ENCODE assay signal across 20 cellular contexts in genomic region chr11:34264266-34265110, GRCh38.
DNase-seq lines count a peak whose midpoint lies in the region; ATAC-seq and TF ChIP-seq lines count a peak whose summit lies in the region.
"Had no signal": no experiment of that assay in that cellular context is flagged by ENCODE, and none has a peak within 500 bp of the region (broad histone marks: within the 10 kb centered on the region; RNA-seq: fewer than 3 reads in every experiment).

No MANE protein-coding gene starts in this region.

- dilution Hi-C loops in mammary epithelial cell (cut with HindIII; ENCODE audit: low sequenced_read_pairs): loop anchor here (5.0 kb wide), 1 partner anchor 97 kb away; no protein-coding TSS in a partner anchor

- CTCF ChIA-PET in MCF 10A (lab: Yijun Ruan, JAX) (interaction anchor here (0.6 to 1.0 kb wide), 4 partner anchors 11 to 174 kb away, joined by 3 read pairs; no protein-coding TSS in a partner anchor), mammary epithelial cell (lab: Charles Lee; ENCODE audit: low non-redundant PET) (no interaction called here)

- H3K36me3 Mint-ChIP-seq in MCF 10A (ENCODE audit: insufficient read depth, unreplicated experiment) (no peaks in the 10 kb centered on the region), brain (no peaks in the 10 kb centered on the region), type B pancreatic cell (no peaks in the 10 kb centered on the region)
- H3K36me3 Mint-ChIP-seq: activated naive CD4-positive, alpha-beta T cell treated with anti-CD3 and anti-CD28 coated beads, Interleukin-2, amount 50 U/mL, for 72 hours had no signal

- TF ChIP-seq CTCF in MCF 10A (IDR thresholded peaks at IDR 0.05; ENCODE audit: unreplicated experiment) (no peak), mammary epithelial cell (conservative IDR thresholded peaks at IDR 0.05 in 1 of 2, IDR thresholded peaks at IDR 0.05 in 1 of 2; ENCODE audit: extremely low read depth in 1 of 2, insufficient read depth in 1 of 2, low read depth in 1 of 2, low read length in 2 of 2) (no peak), brain (conservative IDR thresholded peaks at IDR 0.05) (no peak), type B pancreatic cell (conservative IDR thresholded peaks at IDR 0.05) (no peak)

- no peaks in the 10 kb centered on the region for H3K79me2 ChIP-seq in mammary epithelial cell (ENCODE audit: insufficient read depth, low read length)

- H2AFZ ChIP-seq in mammary epithelial cell (ENCODE audit: low read depth, low read length): no peak overlapping the region

- DNase-seq in MCF 10A (ENCODE audit: unreplicated experiment) (no peak), mammary epithelial cell (no peak), type B pancreatic cell (ENCODE audit: extremely low spot score, unreplicated experiment) (no peak), AG08395 (ENCODE audit: low spot score) (no peak)
- DNase-seq: activated B cell treated with CpG ODN at 0.5 μM for 24 hours; AML-193; aorta; effector CD4-positive, alpha-beta T cell; foreskin melanocyte; GDM1; NCI-H1417; Right ventricle myocardium superior; transverse colon had no signal

- 72% methylated on average over 11 of the region's 11 CpGs for WGBS in mammary epithelial cell (ENCODE audit: low coverage, missing lambda C conversion rate)

- no peaks in the 10 kb centered on the region for H4K20me1 ChIP-seq in mammary epithelial cell (ENCODE audit: insufficient read depth, low read length)

- POLR2A ChIA-PET in MCF 10A (lab: Yijun Ruan, JAX): interaction anchor here (1.1 to 1.5 kb wide), 2 partner anchors 25 to 38 kb away, joined by 3 to 4 read pairs; no protein-coding TSS in a partner anchor

- H3K27me3 ChIP-seq in mammary epithelial cell (ENCODE audit: insufficient read depth, low read length) (no peaks in the 10 kb centered on the region), layer of hippocampus (ENCODE audit: control insufficient read depth, insufficient read depth, low read length) (no peaks in the 10 kb centered on the region)
- H3K27me3 ChIP-seq: transverse colon had no signal

- H3K9ac ChIP-seq in mammary epithelial cell (ENCODE audit: insufficient read depth, low read length): no peak overlapping the region

- no peaks in the 10 kb centered on the region for H3K9me3 ChIP-seq in mammary epithelial cell (replicated peaks; ENCODE audit: insufficient read depth, low read length)
- H3K9me3 ChIP-seq: transverse colon had no signal

- BruUV-seq in MCF 10A (replicated peaks; lab: Mats Ljungman, UMichigan) (no TSS peak), mammary epithelial cell (replicated peaks; lab: Mats Ljungman, UMichigan) (no TSS peak)

- H3K27ac ChIP-seq in mammary epithelial cell (ENCODE audit: insufficient read depth, low read depth, low read length): no peak overlapping the region
- H3K27ac ChIP-seq in layer of hippocampus (ENCODE audit: low read depth, low read length): peak overlapping the region; percentile 27
- H3K27ac ChIP-seq: epithelial cell of prostate, HL-60 had no signal

- ATAC-seq in HG03342 (IDR thresholded peaks at IDR 0.05; ENCODE audit: unreplicated experiment): no peak
- no peak for ATAC-seq in GM21360 (IDR thresholded peaks at IDR 0.05; ENCODE audit: unreplicated experiment)
- ATAC-seq: activated naive CD4-positive, alpha-beta T cell treated with anti-CD3 and anti-CD28 coated beads, Interleukin-2, amount 50 U/mL, for 72 hours had no signal

- peaks cover 25% of the 10 kb centered on the region for H3K4me1 ChIP-seq in mammary epithelial cell (ENCODE audit: insufficient read depth, low read length)

- no peak overlapping the region for H3K4me2 ChIP-seq in mammary epithelial cell (ENCODE audit: insufficient read depth, low read depth, low read length)

- no peaks in the 10 kb centered on the region for H3K36me3 ChIP-seq in mammary epithelial cell (ENCODE audit: insufficient read depth, low read length)
- H3K36me3 ChIP-seq: transverse colon had no signal

- no peak overlapping the region for H3K4me3 Mint-ChIP-seq in MCF 10A (ENCODE audit: unreplicated experiment)
- no peak overlapping the region for H3K4me3 Mint-ChIP-seq in brain
- H3K4me3 Mint-ChIP-seq in type B pancreatic cell: peak overlapping the region; percentile 7
- H3K4me3 Mint-ChIP-seq: activated B cell treated with CpG ODN at 0.5 μM for 24 hours had no signal

- H3K27me3 Mint-ChIP-seq in MCF 10A (ENCODE audit: insufficient read depth, unreplicated experiment): no peaks in the 10 kb centered on the region
- H3K27me3 Mint-ChIP-seq in brain: peaks cover 3% of the 10 kb centered on the region
- H3K27me3 Mint-ChIP-seq in type B pancreatic cell: peaks cover 6% of the 10 kb centered on the region
- H3K27me3 Mint-ChIP-seq: activated B cell treated with CpG ODN at 0.5 μM for 24 hours had no signal

- in situ Hi-C loops in mammary epithelial cell (cut with MboI; ENCODE audit: low sequenced_read_pairs in 2 of 2): no loop called here

- no peaks in the 10 kb centered on the region for H3K9me3 Mint-ChIP-seq in MCF 10A (ENCODE audit: unreplicated experiment)
- peaks cover 0 to 8% (median 0%) of the 10 kb centered on the region in 5 experiments for H3K9me3 Mint-ChIP-seq in brain
- no peaks in the 10 kb centered on the region for H3K9me3 Mint-ChIP-seq in type B pancreatic cell
- H3K9me3 Mint-ChIP-seq: activated B cell treated with CpG ODN at 0.5 μM for 24 hours; activated naive CD4-positive, alpha-beta T cell treated with anti-CD3 and anti-CD28 coated beads, Interleukin-2, amount 50 U/mL, for 72 hours had no signal

- no peak overlapping the region for H3K4me3 ChIP-seq in mammary epithelial cell (replicated peaks in 1 of 3; ENCODE audit: insufficient read depth in 1 of 3, low read depth in 2 of 3, low read length in 3 of 3)
- H3K4me3 ChIP-seq: transverse colon had no signal

- H3K27ac Mint-ChIP-seq in MCF 10A (ENCODE audit: low read depth, unreplicated experiment) (peak overlapping the region; percentile 57), brain (peak overlapping the region; percentile 27 to 89 (median 78)), type B pancreatic cell (no peak overlapping the region)
- H3K27ac Mint-ChIP-seq: activated B cell treated with CpG ODN at 0.5 μM for 24 hours; activated naive CD4-positive, alpha-beta T cell treated with anti-CD3 and anti-CD28 coated beads, Interleukin-2, amount 50 U/mL, for 72 hours had no signal

- H3K4me1 Mint-ChIP-seq in MCF 10A (ENCODE audit: insufficient read depth, unreplicated experiment) (peaks cover 20% of the 10 kb centered on the region), brain (peaks cover 82% of the 10 kb centered on the region), type B pancreatic cell (ENCODE audit: unreplicated experiment) (peaks cover 73% of the 10 kb centered on the region)

- intact Hi-C loops in MCF 10A (cut with micrococcal nuclease): no loop called here
- intact Hi-C loops in mammary epithelial cell (cut with micrococcal nuclease): loop anchor here (5.0 kb wide), 1 partner anchor 57 kb away; no protein-coding TSS in a partner anchor
